Comparison of ENCODE assay signal across 10 cellular contexts in the genomic region with DNA sequence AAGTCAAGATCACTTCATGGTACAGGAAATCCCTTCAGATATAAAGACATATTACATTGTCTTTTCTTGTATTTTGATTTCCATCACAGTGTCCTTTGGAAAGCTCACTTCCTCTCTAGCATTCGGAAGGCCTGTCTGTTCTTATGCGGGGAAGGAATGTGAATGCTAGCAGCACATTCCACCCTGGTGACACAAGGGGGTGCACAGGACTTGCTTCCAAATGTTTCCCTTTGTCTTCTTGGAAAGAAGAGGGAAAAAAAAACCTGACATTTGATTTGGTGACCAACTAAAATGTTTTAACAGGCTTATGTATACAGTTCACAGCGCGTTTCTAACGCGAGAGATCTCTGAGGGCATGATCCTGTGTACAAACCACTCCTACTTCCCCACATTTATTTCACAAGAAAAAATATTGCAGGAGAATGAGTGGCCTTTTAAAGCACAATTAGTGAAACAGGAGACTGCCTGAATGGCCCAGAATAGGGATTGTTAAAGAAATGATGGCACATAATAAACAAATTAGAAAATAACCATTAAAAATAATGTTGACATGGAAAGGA.
DNase-seq lines count a peak whose midpoint lies in the region; ATAC-seq and TF ChIP-seq lines count a peak whose summit lies in the region.
"Had no signal": no experiment of that assay in that cellular context is flagged by ENCODE, and none has a peak within 500 bp of the region (broad histone marks: within the 10 kb centered on the region; RNA-seq: fewer than 3 reads in every experiment).

No MANE protein-coding gene starts in this region.

- H3K27ac ChIP-seq in VCaP (no peak overlapping the region), smooth muscle cell (ENCODE audit: low read depth) (no peak overlapping the region)

- ATAC-seq in GM21360 (IDR thresholded peaks at IDR 0.05; ENCODE audit: unreplicated experiment) = no peak

- H3K9me3 ChIP-seq in smooth muscle cell (replicated peaks; ENCODE audit: low read depth) = no peaks in the 10 kb centered on the region

- no peaks in the 10 kb centered on the region for H4K20me1 ChIP-seq in smooth muscle cell (ENCODE audit: low read depth)

- H3K4me3 ChIP-seq in smooth muscle cell = peak overlapping the region; percentile 29

- DNase-seq in KBM-7 (peak; percentile 2), hippocampal formation (lab: John Stamatoyannopoulos, UW) (peak; percentile 5 to 9), smooth muscle cell (lab: John Stamatoyannopoulos, UW; ENCODE audit: unreplicated experiment) (no peak), GM19238 (ENCODE audit: insufficient read length, low spot score) (no peak), COLO829 (ENCODE audit: low spot score) (no peak)
- DNase-seq in stimulated activated CD4-positive, alpha-beta T cell treated with anti-CD3 and anti-CD28 coated beads, Interleukin-2, amount 100 ng/mL, for 48 hours = no peak
- DNase-seq: activated T-cell treated with anti-CD3 and anti-CD28 coated beads, Interleukin-2, amount 50 U/mL, for 48 hours; stimulated activated CD4-positive, alpha-beta T cell treated with anti-CD3 and anti-CD28 coated beads, Interleukin-15, amount 100 ng/mL, for 24 hours had no signal

- in situ Hi-C loops in KBM-7 (cut with MboI; ENCODE audit: low pct_unique_long_range_greater_than_20kb, low sequenced_read_pairs) = no loop called here

- H3K4me1 ChIP-seq in smooth muscle cell (ENCODE audit: low read depth) = peaks cover 8% of the 10 kb centered on the region

- peak overlapping the region; percentile 81 for H3K4me2 ChIP-seq in smooth muscle cell

- no peaks in the 10 kb centered on the region for H3F3A ChIP-seq in smooth muscle cell (ENCODE audit: low read depth)

- WGBS in smooth muscle cell (ENCODE audit: low lambda C conversion rate) = 5% methylated on average over 6 of the region's 6 CpGs

- TF ChIP-seq CTCF in VCaP (conservative IDR thresholded peaks at IDR 0.05) (peak; percentile 44), smooth muscle cell (IDR thresholded peaks at IDR 0.05; ENCODE audit: borderline replicate concordance, insufficient read depth, poor library complexity, severe bottlenecking) (peak; percentile 28)

- H3K27me3 ChIP-seq in smooth muscle cell (ENCODE audit: low read depth) = no peaks in the 10 kb centered on the region

- H3K79me2 ChIP-seq in smooth muscle cell (ENCODE audit: low read depth) = no peaks in the 10 kb centered on the region

- no peaks in the 10 kb centered on the region for H3K36me3 ChIP-seq in smooth muscle cell (ENCODE audit: low read depth)

- H3K9ac ChIP-seq in smooth muscle cell (ENCODE audit: low read depth) = no peak overlapping the region

- peak overlapping the region; percentile 89 for H2AFZ ChIP-seq in smooth muscle cell (ENCODE audit: low read depth)

Comparison
In these comparisons a context has a peak if more than half of its experiments do, and no peak if none do; other contexts are left out.
1. DNase-seq: peak in KBM-7 (single experiment) and hippocampal formation (2 of 2); none in smooth muscle cell (single experiment), GM19238 (single experiment), COLO829 (single experiment) and stimulated activated CD4-positive, alpha-beta T cell treated with anti-CD3 and anti-CD28 coated beads, Interleukin-2, amount 100 ng/mL, for 48 hours (0 of 2).